In the genomic region with DNA sequence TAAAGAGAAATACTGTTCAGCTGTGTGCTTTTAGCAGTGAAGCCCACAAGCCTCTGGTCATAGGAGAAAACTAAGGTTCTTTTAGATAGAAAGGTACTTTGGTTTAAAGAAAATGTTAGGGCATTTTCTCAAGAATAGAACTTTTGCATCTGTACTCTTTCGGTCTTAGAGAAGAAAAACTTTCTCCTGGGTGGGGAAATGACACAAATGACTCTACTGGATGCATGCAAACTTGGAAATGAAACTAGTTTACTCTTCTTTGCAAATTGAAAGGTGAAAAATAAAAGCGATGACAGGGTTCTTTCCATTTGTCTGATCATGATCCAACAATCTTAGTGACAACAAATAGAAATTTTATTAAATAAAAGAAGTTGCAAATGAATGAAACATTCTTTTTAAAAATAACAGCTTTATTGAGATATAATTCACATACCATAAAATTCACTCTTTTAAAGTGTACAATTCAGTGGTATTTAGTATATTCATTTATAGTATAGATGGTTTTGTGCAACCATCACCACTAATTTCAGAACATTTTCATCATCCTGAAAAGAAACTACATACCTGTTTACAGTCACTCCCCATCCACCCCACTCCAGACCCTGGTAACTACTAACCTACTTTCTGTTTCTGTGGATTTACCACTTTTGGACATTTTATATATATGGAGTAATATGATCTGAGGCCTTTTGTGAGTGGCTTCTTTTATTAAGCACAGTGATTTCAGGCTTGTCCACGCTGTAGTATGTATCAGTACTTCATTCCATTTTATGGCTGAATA, we compare ENCODE assay signal across 15 cellular contexts. TPM values are rescaled to one million over a fixed set of nuclear protein-coding genes. Genes with fewer than 3 reads are reported as not detected.
DNase-seq lines count a peak whose midpoint lies in the region; ATAC-seq, FAIRE-seq and TF ChIP-seq lines count a peak whose summit lies in the region.
"Had no signal": no experiment of that assay in that cellular context is flagged by ENCODE, and none has a peak within 500 bp of the region (broad histone marks: within the 10 kb centered on the region; RNA-seq: fewer than 3 reads in every experiment).

No MANE protein-coding gene starts in this region.

- POLR2A ChIA-PET in T-cell (lab: Charles Lee), result no interaction called here

- peak overlapping the region; percentile 64 to 96 (median 90) for H3K4me3 Mint-ChIP-seq in CD4-positive, CD25-positive, alpha-beta regulatory T cell
- peak overlapping the region; percentile 69 to 98 (median 94) for H3K4me3 Mint-ChIP-seq in T-cell

- peak; percentile 73 for FAIRE-seq in GM12892 (lab: Jason Lieb, UNC)
- FAIRE-seq in kidney (lab: Jason Lieb, UNC), result peak; percentile 60
- no peak for FAIRE-seq in H54 (lab: Jason Lieb, UNC)
- FAIRE-seq: islet of Langerhans had no signal

- H3K4me3 ChIP-seq in CD4-positive, CD25-positive, alpha-beta regulatory T cell (ENCODE audit: low read depth, low read length), result peak overlapping the region; percentile 89
- no peak overlapping the region for H3K4me3 ChIP-seq in kidney (ENCODE audit: low read length in 2 of 2)
- H3K4me3 ChIP-seq in mucosa of descending colon, result no peak overlapping the region
- H3K4me3 ChIP-seq: smooth muscle cell had no signal

- H3K4me1 Mint-ChIP-seq in CD4-positive, CD25-positive, alpha-beta regulatory T cell, result peaks cover 33 to 75% (median 57%) of the 10 kb centered on the region in 4 donors
- H3K4me1 Mint-ChIP-seq in T-cell, result peaks cover 57 to 62% (median 61%) of the 10 kb centered on the region in 3 donors

- H3K27ac ChIP-seq in CD4-positive, CD25-positive, alpha-beta regulatory T cell (ENCODE audit: insufficient read depth, low read length, poor library complexity, severe bottlenecking), result peak overlapping the region; percentile 86
- no peak overlapping the region for H3K27ac ChIP-seq in kidney (ENCODE audit: low read depth in 2 of 2, low read length in 2 of 2)
- H3K27ac ChIP-seq: dorsolateral prefrontal cortex, RWPE1 had no signal

- CTCF ChIA-PET in T-cell (lab: Charles Lee), result no interaction called here

- peaks cover 33% of the 10 kb centered on the region for H3K4me1 ChIP-seq in CD4-positive, CD25-positive, alpha-beta regulatory T cell (ENCODE audit: control insufficient read depth, insufficient read depth, low read length, poor library complexity, severe bottlenecking)
- H3K4me1 ChIP-seq in kidney (ENCODE audit: control insufficient read depth in 1 of 2, insufficient read depth in 1 of 2, low read depth in 1 of 2, low read length in 2 of 2) (peaks cover 5 to 16% of the 10 kb centered on the region in 2 donors), mucosa of descending colon (ENCODE audit: low read depth) (peaks cover 4% of the 10 kb centered on the region)

- H3K27me3 Mint-ChIP-seq in CD4-positive, CD25-positive, alpha-beta regulatory T cell, result no peaks in the 10 kb centered on the region
- H3K27me3 Mint-ChIP-seq in T-cell, result no peaks in the 10 kb centered on the region

- no peaks in the 10 kb centered on the region for H3K36me3 ChIP-seq in CD4-positive, CD25-positive, alpha-beta regulatory T cell (ENCODE audit: control insufficient read depth, insufficient read depth, low read length)
- no peaks in the 10 kb centered on the region for H3K36me3 ChIP-seq in kidney (ENCODE audit: control insufficient read depth in 1 of 2, insufficient read depth in 2 of 2, low read length in 2 of 2)
- peaks cover 7% of the 10 kb centered on the region for H3K36me3 ChIP-seq in mucosa of descending colon (ENCODE audit: low read depth)

- H3K9ac ChIP-seq in kidney (ENCODE audit: low read length in 2 of 2), result no peak overlapping the region

- no peaks in the 10 kb centered on the region for H3K36me3 Mint-ChIP-seq in CD4-positive, CD25-positive, alpha-beta regulatory T cell
- peaks cover 10% of the 10 kb centered on the region for H3K36me3 Mint-ChIP-seq in T-cell

- H3K27me3 ChIP-seq in CD4-positive, CD25-positive, alpha-beta regulatory T cell (ENCODE audit: control insufficient read depth, insufficient read depth, low read length), result no peaks in the 10 kb centered on the region
- H3K27me3 ChIP-seq: dorsolateral prefrontal cortex had no signal

- peak in 1 of 3 donors; percentile 64 for DNase-seq in CD4-positive, CD25-positive, alpha-beta regulatory T cell
- DNase-seq in GM12892 (ENCODE audit: insufficient read length), result no peak
- DNase-seq in T-cell, result no peak
- no peak for DNase-seq in kidney
- no peak for DNase-seq in H54 (ENCODE audit: insufficient read length, low spot score)
- DNase-seq in mucosa of descending colon, result no peak
- DNase-seq: dorsolateral prefrontal cortex, foreskin melanocyte, NCI-H2171, nephron progenitor cell had no signal

- H3K9me3 Mint-ChIP-seq in CD4-positive, CD25-positive, alpha-beta regulatory T cell, result no peaks in the 10 kb centered on the region
- no peaks in the 10 kb centered on the region for H3K9me3 Mint-ChIP-seq in T-cell
- H3K9me3 Mint-ChIP-seq: nephron progenitor cell had no signal

- peak overlapping the region in 1 of 3 donors; percentile 93 for H3K27ac Mint-ChIP-seq in CD4-positive, CD25-positive, alpha-beta regulatory T cell
- peak overlapping the region; percentile 77 to 82 for H3K27ac Mint-ChIP-seq in T-cell
- H3K27ac Mint-ChIP-seq: nephron progenitor cell had no signal

- TF ChIP-seq CTCF in kidney (IDR thresholded peaks at IDR 0.05; ENCODE audit: borderline replicate concordance, extremely low read depth, insufficient read depth) (no peak), mucosa of descending colon (IDR thresholded peaks at IDR 0.05) (no peak)

- no peak for ATAC-seq in CD4-positive, CD25-positive, alpha-beta regulatory T cell (ENCODE audit: low read depth in 2 of 2)
- ATAC-seq in T-cell (replicated peaks in 1 of 4), result no peak
- no peak for ATAC-seq in GM18502 (IDR thresholded peaks at IDR 0.05; ENCODE audit: poor library complexity, unreplicated experiment)
- ATAC-seq in mucosa of descending colon, result no peak
- no peak for ATAC-seq in GM18517 (IDR thresholded peaks at IDR 0.05; ENCODE audit: unreplicated experiment)

- TF ChIP-seq POLR2A in GM12892 (IDR thresholded peaks at IDR 0.05; ENCODE audit: low read depth, low read length) (no peak), H54 (IDR thresholded peaks at IDR 0.05; ENCODE audit: low read depth, low read length) (no peak)

- intact Hi-C loops in kidney (cut with DNase I) (no loop called here), mucosa of descending colon (cut with DNase I, micrococcal nuclease) (no loop called here)

- no peaks in the 10 kb centered on the region for H3K9me3 ChIP-seq in CD4-positive, CD25-positive, alpha-beta regulatory T cell (ENCODE audit: control insufficient read depth in 2 of 2, low read length in 2 of 2)
- no peaks in the 10 kb centered on the region for H3K9me3 ChIP-seq in kidney (ENCODE audit: control insufficient read depth in 1 of 2, low read length in 2 of 2)
- H3K9me3 ChIP-seq in mucosa of descending colon, result no peaks in the 10 kb centered on the region

RNA-seq across cellular contexts. Expression of gene TMEM217, which starts 2.3 kb away (rescaled TPM):
- 1.4 TPM for total RNA-seq in CD4-positive, CD25-positive, alpha-beta regulatory T cell
- 1 to 10 TPM in 1 of 4 donors, under 1 TPM in 3; 0.38 to 1.2 (median 0.72) TPM for polyA plus RNA-seq in CD4-positive, CD25-positive, alpha-beta regulatory T cell
- polyA plus RNA-seq in GM12892 (2012; ENCODE audit: missing spikeins), result 1.4 TPM
- total RNA-seq in T-cell (1 to 10 TPM in 1 of 5 donors, under 1 TPM in 4; 0.22 to 1.3 (median 0.49) TPM), kidney (0.72 TPM), mucosa of descending colon (1 to 10 TPM in 2 of 3 donors, under 1 TPM in 1; 0.96 to 1.6 (median 1.5) TPM)
- 0.67 TPM for polyA plus RNA-seq in kidney (ENCODE audit: insufficient read depth, low read depth, low replicate concordance)

RNA-seq across cellular contexts. Expression of gene TBC1D22B, which starts 2.7 kb away (rescaled TPM):
- total RNA-seq in CD4-positive, CD25-positive, alpha-beta regulatory T cell, result 13.3 TPM
- polyA plus RNA-seq in CD4-positive, CD25-positive, alpha-beta regulatory T cell, result 1 to 10 TPM; 8.2 to 9.6 (median 8.9) TPM
- 9.3 TPM for polyA plus RNA-seq in GM12892 (2012; ENCODE audit: missing spikeins)
- total RNA-seq in T-cell (10 to 100 TPM in 3 of 5 donors, 1 to 10 TPM in 2; 9.5 to 12.6 (median 10.7) TPM), kidney (12.8 TPM), mucosa of descending colon (10 to 100 TPM; 12.9 to 15.5 (median 14.8) TPM)
- polyA plus RNA-seq in kidney (ENCODE audit: insufficient read depth, low read depth, low replicate concordance), result 9.7 TPM
